Comparison of ENCODE assay signal across 1 cellular context in the genomic region with DNA sequence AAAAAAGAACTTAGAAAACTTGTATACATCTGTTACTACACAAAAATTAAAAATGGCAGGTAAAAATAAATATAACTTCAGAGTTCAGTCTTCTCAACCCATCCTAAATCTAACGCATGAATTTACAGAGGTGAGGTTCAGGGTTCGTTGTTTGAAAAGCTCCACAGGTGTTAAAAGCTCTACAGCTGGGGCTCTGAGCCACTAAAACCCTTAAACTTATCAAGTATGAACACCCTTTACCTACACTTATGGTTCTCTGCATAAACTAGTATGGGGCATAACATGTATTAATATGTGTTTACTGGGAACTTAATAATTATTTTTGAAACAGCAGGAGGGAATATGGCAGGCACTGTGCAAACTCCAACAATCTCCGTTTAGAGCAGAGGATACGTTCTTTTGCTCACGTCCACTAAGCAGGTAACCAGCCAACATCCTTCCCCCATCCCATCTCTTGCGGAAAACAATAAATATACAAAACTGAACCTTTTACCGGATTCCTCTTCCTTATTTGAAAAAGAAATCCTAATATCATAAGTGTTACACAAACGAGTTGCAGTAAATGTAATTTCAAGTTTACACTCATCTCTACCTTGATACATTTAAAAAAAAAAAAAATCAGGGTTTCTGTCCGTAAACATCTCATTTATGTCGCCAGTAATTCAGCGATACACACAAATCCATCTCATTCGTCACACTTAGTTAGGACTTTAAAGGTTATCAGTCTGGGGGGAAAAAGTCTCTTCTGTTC.
TF ChIP-seq lines count a peak whose summit lies in the region.

No MANE protein-coding gene starts in this region.

TF ChIP-seq in H1, 55 proteins besides CTCF, POLR2A, EP300 and RAD21:
- TF ChIP-seq SIRT6 (IDR thresholded peaks at IDR 0.05; ENCODE audit: low read length) (no peak), YY1 (IDR thresholded peaks at IDR 0.05; ENCODE audit: low read depth, low read length) (no peak), CTBP2 (IDR thresholded peaks at IDR 0.05; ENCODE audit: borderline replicate concordance, insufficient read depth, insufficient read length, low read length) (no peak), EGR1 (IDR thresholded peaks at IDR 0.05; ENCODE audit: borderline replicate concordance, low read depth, low read length) (no peak), CREB1 (IDR thresholded peaks at IDR 0.05) (no peak), FOSL1 (IDR thresholded peaks at IDR 0.05; ENCODE audit: insufficient read depth, low read depth, low read length) (no peak), NRF1 (IDR thresholded peaks at IDR 0.05; ENCODE audit: low read depth, low read length) (no peak), ZNF274 (IDR thresholded peaks at IDR 0.05; ENCODE audit: borderline replicate concordance, extremely low read depth, low read length) (no peak), GABPA (IDR thresholded peaks at IDR 0.05; ENCODE audit: borderline replicate concordance, insufficient read depth, low read length) (no peak), POU5F1 (IDR thresholded peaks at IDR 0.05; ENCODE audit: low read depth, low read length) (no peak), MAFK (IDR thresholded peaks at IDR 0.05; ENCODE audit: low read depth, low read length) (no peak), KDM4A (IDR thresholded peaks at IDR 0.05; ENCODE audit: low read depth, low read length, severe bottlenecking) (no peak), NANOG (IDR thresholded peaks at IDR 0.05; ENCODE audit: insufficient read depth, low read depth, low read length, poor library complexity, severe bottlenecking) (no peak)
- TF ChIP-seq, protein P1, sequence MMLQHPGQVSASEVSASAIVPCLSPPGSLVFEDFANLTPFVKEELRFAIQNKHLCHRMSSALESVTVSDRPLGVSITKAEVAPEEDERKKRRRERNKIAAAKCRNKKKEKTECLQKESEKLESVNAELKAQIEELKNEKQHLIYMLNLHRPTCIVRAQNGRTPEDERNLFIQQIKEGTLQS (IDR thresholded peaks at IDR 0.05; ENCODE audit: insufficient read depth, low read depth, low read length) = no peak
